In the genomic region with DNA sequence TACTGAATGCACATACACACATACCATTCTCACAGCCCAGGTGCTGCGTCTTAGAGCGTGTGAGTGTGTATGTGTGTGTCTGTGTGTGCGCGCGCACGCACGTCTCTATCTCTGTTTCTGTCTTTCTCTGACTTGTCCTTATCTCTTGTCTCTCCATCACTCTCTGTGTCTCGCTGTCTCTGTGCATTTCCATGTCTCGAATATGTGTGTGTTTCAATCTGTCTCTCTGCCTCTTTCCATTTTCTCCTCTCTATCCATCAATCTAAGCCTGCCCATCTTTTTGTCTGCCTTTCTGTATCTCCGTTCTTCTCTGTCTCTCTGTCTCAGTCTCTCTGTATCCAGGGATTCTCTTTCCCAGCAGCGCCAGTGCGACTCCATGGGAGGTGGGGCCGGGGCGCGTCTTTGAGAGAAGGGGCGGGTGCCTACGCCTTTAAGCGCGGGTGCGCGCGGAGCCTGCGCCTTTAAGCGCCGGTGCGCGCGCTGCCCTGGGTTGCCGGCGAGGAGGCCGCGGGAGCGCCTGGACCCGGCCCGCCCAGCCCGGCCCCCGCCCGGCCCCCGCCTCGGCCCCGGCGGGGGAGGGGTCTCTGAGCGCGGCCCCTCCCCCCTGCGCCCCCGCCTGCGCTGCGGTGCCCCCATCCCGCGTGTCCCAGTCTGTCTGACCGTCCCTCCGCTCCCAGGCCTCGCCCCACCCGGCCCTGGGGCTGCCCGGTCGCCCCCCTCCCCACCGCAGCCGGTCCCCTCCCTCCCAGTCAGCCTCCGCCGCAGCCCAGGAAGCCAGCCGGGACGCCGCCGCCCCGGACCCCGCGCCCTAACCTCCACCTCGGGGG, we compare ENCODE assay signal across 1 cellular context.
TF ChIP-seq lines count a peak whose summit lies in the region.

A gene with protein sequence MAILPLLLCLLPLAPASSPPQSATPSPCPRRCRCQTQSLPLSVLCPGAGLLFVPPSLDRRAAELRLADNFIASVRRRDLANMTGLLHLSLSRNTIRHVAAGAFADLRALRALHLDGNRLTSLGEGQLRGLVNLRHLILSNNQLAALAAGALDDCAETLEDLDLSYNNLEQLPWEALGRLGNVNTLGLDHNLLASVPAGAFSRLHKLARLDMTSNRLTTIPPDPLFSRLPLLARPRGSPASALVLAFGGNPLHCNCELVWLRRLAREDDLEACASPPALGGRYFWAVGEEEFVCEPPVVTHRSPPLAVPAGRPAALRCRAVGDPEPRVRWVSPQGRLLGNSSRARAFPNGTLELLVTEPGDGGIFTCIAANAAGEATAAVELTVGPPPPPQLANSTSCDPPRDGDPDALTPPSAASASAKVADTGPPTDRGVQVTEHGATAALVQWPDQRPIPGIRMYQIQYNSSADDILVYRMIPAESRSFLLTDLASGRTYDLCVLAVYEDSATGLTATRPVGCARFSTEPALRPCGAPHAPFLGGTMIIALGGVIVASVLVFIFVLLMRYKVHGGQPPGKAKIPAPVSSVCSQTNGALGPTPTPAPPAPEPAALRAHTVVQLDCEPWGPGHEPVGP (plus strand): TSS at position 464 of the 827 bp plus-strand sequence. CDS start 3,052 bp downstream, outside the sequence.

TF ChIP-seq in HEK293, 187 proteins besides CTCF, POLR2A, EP300 and RAD21 (continued from another document and continues in another):
- TF ChIP-seq, protein P1, sequence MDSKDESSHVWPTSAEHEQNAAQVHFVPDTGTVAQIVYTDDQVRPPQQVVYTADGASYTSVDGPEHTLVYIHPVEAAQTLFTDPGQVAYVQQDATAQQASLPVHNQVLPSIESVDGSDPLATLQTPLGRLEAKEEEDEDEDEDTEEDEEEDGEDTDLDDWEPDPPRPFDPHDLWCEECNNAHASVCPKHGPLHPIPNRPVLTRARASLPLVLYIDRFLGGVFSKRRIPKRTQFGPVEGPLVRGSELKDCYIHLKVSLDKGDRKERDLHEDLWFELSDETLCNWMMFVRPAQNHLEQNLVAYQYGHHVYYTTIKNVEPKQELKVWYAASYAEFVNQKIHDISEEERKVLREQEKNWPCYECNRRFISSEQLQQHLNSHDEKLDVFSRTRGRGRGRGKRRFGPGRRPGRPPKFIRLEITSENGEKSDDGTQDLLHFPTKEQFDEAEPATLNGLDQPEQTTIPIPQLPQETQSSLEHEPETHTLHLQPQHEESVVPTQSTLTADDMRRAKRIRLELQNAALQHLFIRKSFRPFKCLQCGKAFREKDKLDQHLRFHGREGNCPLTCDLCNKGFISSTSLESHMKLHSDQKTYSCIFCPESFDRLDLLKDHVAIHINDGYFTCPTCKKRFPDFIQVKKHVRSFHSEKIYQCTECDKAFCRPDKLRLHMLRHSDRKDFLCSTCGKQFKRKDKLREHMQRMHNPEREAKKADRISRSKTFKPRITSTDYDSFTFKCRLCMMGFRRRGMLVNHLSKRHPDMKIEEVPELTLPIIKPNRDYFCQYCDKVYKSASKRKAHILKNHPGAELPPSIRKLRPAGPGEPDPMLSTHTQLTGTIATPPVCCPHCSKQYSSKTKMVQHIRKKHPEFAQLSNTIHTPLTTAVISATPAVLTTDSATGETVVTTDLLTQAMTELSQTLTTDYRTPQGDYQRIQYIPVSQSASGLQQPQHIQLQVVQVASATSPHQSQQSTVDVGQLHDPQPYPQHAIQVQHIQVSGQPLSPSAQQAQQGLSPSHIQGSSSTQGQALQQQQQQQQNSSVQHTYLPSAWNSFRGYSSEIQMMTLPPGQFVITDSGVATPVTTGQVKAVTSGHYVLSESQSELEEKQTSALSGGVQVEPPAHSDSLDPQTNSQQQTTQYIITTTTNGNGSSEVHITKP (tag by site-specific recombination; IDR thresholded peaks at IDR 0.05): peak; percentile 49
- TF ChIP-seq, protein P2, sequence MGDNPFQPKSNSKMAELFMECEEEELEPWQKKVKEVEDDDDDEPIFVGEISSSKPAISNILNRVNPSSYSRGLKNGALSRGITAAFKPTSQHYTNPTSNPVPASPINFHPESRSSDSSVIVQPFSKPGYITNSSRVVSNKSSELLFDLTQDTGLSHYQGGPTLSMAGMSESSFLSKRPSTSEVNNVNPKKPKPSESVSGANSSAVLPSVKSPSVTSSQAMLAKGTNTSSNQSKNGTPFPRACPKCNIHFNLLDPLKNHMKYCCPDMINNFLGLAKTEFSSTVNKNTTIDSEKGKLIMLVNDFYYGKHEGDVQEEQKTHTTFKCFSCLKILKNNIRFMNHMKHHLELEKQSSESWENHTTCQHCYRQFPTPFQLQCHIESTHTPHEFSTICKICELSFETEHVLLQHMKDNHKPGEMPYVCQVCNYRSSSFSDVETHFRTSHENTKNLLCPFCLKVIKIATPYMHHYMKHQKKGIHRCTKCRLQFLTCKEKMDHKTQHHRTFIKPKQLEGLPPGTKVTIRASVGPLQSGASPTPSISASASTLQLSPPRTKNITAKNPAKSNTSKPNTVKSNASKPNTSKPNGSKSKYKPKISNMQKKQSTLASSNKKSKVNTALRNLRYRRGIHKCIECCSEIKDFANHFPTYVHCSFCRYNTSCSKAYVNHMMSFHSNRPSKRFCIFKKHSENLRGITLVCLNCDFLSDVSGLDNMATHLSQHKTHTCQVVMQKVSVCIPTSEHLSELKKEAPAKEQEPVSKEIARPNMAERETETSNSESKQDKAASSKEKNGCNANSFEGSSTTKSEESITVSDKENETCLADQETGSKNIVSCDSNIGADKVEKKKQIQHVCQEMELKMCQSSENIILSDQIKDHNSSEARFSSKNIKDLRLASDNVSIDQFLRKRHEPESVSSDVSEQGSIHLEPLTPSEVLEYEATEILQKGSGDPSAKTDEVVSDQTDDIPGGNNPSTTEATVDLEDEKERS (tag by site-specific recombination; IDR thresholded peaks at IDR 0.05): peak; percentile 87; the same call in 1 of the 2 replicates
- TF ChIP-seq ZSCAN30 (tag by site-specific recombination; IDR thresholded peaks at IDR 0.05) (no peak), ZNF837 (tag by site-specific recombination; IDR thresholded peaks at IDR 0.05) (no peak), KLF7 (tag by site-specific recombination; IDR thresholded peaks at IDR 0.05; ENCODE audit: borderline replicate concordance) (peak; percentile 93), ZNF768 (tag by site-specific recombination; IDR thresholded peaks at IDR 0.05) (no peak; the same call in 1 of the 2 replicates), ZNF324 (tag by site-specific recombination; IDR thresholded peaks at IDR 0.05) (peak; percentile 79; the same call in 1 of the 2 replicates), ZNF747 (tag by site-specific recombination; IDR thresholded peaks at IDR 0.05) (no peak), ZNF473 (tag by site-specific recombination; IDR thresholded peaks at IDR 0.05) (no peak), GLIS2 (tag by site-specific recombination; IDR thresholded peaks at IDR 0.05) (peak; percentile 81), ZNF433 (tag by site-specific recombination; IDR thresholded peaks at IDR 0.05; ENCODE audit: low read depth) (no peak), ZNF140 (tag by site-specific recombination; IDR thresholded peaks at IDR 0.05) (no peak), REPIN1 (tag by site-specific recombination; IDR thresholded peaks at IDR 0.05; ENCODE audit: low read depth) (peak; percentile 86; the same call in 1 of the 2 replicates), ZNF423 (tag by site-specific recombination; IDR thresholded peaks at IDR 0.05) (no peak), MZF1 (tag by site-specific recombination; IDR thresholded peaks at IDR 0.05; ENCODE audit: borderline replicate concordance) (no peak), ZNF350 (tag by site-specific recombination; IDR thresholded peaks at IDR 0.05) (no peak), PRDM1 (tag by site-specific recombination; IDR thresholded peaks at IDR 0.05) (peak; percentile 93), ZNF510 (tag by site-specific recombination; IDR thresholded peaks at IDR 0.05; ENCODE audit: insufficient replicate concordance) (no peak), ZNF37A (tag by site-specific recombination; IDR thresholded peaks at IDR 0.05) (no peak), ZFP37 (tag by site-specific recombination; IDR thresholded peaks at IDR 0.05) (peak; percentile 80), ZIC2 (tag by site-specific recombination; IDR thresholded peaks at IDR 0.05) (peak; percentile 77), ZNF223 (tag by site-specific recombination; IDR thresholded peaks at IDR 0.05) (no peak), ZBTB48 (tag by site-specific recombination; IDR thresholded peaks at IDR 0.05) (peak; percentile 87), EGR2 (tag by site-specific recombination; IDR thresholded peaks at IDR 0.05; ENCODE audit: low read depth) (peak; percentile 60), ZNF132 (tag by site-specific recombination; IDR thresholded peaks at IDR 0.05; ENCODE audit: borderline replicate concordance) (no peak), KLF1 (tag by site-specific recombination; IDR thresholded peaks at IDR 0.05) (peak; percentile 79), ZNF335 (tag by site-specific recombination; conservative IDR thresholded peaks at IDR 0.05) (peak; percentile 92), ZNF174 (tag by site-specific recombination; IDR thresholded peaks at IDR 0.05) (no peak)
- TF ChIP-seq, protein P3, sequence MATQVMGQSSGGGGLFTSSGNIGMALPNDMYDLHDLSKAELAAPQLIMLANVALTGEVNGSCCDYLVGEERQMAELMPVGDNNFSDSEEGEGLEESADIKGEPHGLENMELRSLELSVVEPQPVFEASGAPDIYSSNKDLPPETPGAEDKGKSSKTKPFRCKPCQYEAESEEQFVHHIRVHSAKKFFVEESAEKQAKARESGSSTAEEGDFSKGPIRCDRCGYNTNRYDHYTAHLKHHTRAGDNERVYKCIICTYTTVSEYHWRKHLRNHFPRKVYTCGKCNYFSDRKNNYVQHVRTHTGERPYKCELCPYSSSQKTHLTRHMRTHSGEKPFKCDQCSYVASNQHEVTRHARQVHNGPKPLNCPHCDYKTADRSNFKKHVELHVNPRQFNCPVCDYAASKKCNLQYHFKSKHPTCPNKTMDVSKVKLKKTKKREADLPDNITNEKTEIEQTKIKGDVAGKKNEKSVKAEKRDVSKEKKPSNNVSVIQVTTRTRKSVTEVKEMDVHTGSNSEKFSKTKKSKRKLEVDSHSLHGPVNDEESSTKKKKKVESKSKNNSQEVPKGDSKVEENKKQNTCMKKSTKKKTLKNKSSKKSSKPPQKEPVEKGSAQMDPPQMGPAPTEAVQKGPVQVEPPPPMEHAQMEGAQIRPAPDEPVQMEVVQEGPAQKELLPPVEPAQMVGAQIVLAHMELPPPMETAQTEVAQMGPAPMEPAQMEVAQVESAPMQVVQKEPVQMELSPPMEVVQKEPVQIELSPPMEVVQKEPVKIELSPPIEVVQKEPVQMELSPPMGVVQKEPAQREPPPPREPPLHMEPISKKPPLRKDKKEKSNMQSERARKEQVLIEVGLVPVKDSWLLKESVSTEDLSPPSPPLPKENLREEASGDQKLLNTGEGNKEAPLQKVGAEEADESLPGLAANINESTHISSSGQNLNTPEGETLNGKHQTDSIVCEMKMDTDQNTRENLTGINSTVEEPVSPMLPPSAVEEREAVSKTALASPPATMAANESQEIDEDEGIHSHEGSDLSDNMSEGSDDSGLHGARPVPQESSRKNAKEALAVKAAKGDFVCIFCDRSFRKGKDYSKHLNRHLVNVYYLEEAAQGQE (tag by site-specific recombination; IDR thresholded peaks at IDR 0.05): peak; percentile 10; the same call in 1 of the 2 replicates
- TF ChIP-seq, protein P4, sequence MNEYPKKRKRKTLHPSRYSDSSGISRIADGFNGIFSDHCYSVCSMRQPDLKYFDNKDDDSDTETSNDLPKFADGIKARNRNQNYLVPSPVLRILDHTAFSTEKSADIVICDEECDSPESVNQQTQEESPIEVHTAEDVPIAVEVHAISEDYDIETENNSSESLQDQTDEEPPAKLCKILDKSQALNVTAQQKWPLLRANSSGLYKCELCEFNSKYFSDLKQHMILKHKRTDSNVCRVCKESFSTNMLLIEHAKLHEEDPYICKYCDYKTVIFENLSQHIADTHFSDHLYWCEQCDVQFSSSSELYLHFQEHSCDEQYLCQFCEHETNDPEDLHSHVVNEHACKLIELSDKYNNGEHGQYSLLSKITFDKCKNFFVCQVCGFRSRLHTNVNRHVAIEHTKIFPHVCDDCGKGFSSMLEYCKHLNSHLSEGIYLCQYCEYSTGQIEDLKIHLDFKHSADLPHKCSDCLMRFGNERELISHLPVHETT (tag by site-specific recombination; IDR thresholded peaks at IDR 0.05): peak; percentile 78; the same call in 1 of the 2 replicates
- TF ChIP-seq, protein P5, sequence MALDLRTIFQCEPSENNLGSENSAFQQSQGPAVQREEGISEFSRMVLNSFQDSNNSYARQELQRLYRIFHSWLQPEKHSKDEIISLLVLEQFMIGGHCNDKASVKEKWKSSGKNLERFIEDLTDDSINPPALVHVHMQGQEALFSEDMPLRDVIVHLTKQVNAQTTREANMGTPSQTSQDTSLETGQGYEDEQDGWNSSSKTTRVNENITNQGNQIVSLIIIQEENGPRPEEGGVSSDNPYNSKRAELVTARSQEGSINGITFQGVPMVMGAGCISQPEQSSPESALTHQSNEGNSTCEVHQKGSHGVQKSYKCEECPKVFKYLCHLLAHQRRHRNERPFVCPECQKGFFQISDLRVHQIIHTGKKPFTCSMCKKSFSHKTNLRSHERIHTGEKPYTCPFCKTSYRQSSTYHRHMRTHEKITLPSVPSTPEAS (tag by site-specific recombination; IDR thresholded peaks at IDR 0.05): peak; percentile 91
- TF ChIP-seq, protein P6, sequence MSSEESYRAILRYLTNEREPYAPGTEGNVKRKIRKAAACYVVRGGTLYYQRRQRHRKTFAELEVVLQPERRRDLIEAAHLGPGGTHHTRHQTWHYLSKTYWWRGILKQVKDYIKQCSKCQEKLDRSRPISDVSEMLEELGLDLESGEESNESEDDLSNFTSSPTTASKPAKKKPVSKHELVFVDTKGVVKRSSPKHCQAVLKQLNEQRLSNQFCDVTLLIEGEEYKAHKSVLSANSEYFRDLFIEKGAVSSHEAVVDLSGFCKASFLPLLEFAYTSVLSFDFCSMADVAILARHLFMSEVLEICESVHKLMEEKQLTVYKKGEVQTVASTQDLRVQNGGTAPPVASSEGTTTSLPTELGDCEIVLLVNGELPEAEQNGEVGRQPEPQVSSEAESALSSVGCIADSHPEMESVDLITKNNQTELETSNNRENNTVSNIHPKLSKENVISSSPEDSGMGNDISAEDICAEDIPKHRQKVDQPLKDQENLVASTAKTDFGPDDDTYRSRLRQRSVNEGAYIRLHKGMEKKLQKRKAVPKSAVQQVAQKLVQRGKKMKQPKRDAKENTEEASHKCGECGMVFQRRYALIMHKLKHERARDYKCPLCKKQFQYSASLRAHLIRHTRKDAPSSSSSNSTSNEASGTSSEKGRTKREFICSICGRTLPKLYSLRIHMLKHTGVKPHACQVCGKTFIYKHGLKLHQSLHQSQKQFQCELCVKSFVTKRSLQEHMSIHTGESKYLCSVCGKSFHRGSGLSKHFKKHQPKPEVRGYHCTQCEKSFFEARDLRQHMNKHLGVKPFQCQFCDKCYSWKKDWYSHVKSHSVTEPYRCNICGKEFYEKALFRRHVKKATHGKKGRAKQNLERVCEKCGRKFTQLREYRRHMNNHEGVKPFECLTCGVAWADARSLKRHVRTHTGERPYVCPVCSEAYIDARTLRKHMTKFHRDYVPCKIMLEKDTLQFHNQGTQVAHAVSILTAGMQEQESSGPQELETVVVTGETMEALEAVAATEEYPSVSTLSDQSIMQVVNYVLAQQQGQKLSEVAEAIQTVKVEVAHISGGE (tag by site-specific recombination; conservative IDR thresholded peaks at IDR 0.05; ENCODE audit: low read depth): peak; percentile 6; the same call in 1 of the 2 replicates
- TF ChIP-seq, protein P7, sequence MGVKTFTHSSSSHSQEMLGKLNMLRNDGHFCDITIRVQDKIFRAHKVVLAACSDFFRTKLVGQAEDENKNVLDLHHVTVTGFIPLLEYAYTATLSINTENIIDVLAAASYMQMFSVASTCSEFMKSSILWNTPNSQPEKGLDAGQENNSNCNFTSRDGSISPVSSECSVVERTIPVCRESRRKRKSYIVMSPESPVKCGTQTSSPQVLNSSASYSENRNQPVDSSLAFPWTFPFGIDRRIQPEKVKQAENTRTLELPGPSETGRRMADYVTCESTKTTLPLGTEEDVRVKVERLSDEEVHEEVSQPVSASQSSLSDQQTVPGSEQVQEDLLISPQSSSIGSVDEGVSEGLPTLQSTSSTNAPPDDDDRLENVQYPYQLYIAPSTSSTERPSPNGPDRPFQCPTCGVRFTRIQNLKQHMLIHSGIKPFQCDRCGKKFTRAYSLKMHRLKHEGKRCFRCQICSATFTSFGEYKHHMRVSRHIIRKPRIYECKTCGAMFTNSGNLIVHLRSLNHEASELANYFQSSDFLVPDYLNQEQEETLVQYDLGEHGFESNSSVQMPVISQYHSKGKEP (tag by site-specific recombination; IDR thresholded peaks at IDR 0.05): no peak
